ENCODE assay signal across 8 cellular contexts in genomic region chr19:1864480-1865171, GRCh38. TPM values are rescaled to one million over a fixed set of nuclear protein-coding genes. Genes with fewer than 3 reads are reported as not detected.
A peak's percentile ranks its signal among the peaks of the same experiment; 100 is the strongest.
DNase-seq lines count a peak whose midpoint lies in the region; ATAC-seq and TF ChIP-seq lines count a peak whose summit lies in the region.

No MANE protein-coding gene starts in this region.

- no peaks in the 10 kb centered on the region for H3K9me3 Mint-ChIP-seq in neural progenitor cell

- H3K79me2 ChIP-seq in neural progenitor cell (ENCODE audit: low read depth): peaks cover 26% of the 10 kb centered on the region

- peaks cover 46% of the 10 kb centered on the region for H3F3A ChIP-seq in neural progenitor cell (ENCODE audit: low read depth)

- peak overlapping the region; percentile 8 for H3K27ac ChIP-seq in neural progenitor cell

- H3K27me3 Mint-ChIP-seq in neural progenitor cell (ENCODE audit: insufficient read depth, low read depth): peaks cover 12% of the 10 kb centered on the region

- H2AFZ ChIP-seq in neural progenitor cell (replicated peaks): peak overlapping the region; percentile 69

- ATAC-seq in HG02798 (IDR thresholded peaks at IDR 0.05; ENCODE audit: poor library complexity, unreplicated experiment): peak; percentile 30

- H3K4me3 ChIP-seq in neural progenitor cell: peak overlapping the region; percentile 69

- peaks cover 17% of the 10 kb centered on the region for H3K4me1 Mint-ChIP-seq in neural progenitor cell

- no peaks in the 10 kb centered on the region for H3K9me3 ChIP-seq in neural progenitor cell (ENCODE audit: low read depth)

- H3K4me1 ChIP-seq in neural progenitor cell: peaks cover 23% of the 10 kb centered on the region

- H3K27me3 ChIP-seq in neural progenitor cell: peaks cover 33% of the 10 kb centered on the region

- no peaks in the 10 kb centered on the region for H3K36me3 Mint-ChIP-seq in neural progenitor cell

- no peak overlapping the region for H3K27ac Mint-ChIP-seq in neural progenitor cell

- H3K4me3 Mint-ChIP-seq in neural progenitor cell: peak overlapping the region; percentile 82

- peak; percentile 74 for TF ChIP-seq CTCF in neural progenitor cell (IDR thresholded peaks at IDR 0.05)

- DNase-seq in NCI-H1436 (lab: John Stamatoyannopoulos, UW): peak; percentile 30
- no peak for DNase-seq in NCI-H1436 treated with DMSO at 0.1 percent for 48 hours (lab: John Stamatoyannopoulos, UW)
- peak; percentile 46 for DNase-seq in NOMO-1 treated with dmso at 0.1 percent for 144 hours (lab: John Stamatoyannopoulos, UW; ENCODE audit: unreplicated experiment)
- peak; percentile 86 for DNase-seq in activated effector memory CD4-positive, alpha-beta T cell treated with anti-CD3 and anti-CD28 coated beads, Interleukin-2, amount 50 U/mL, for 16 hours
- peak; percentile 48 for DNase-seq in foreskin melanocyte
- DNase-seq in neural progenitor cell (ENCODE audit: low spot score): peak; percentile 91
- DNase-seq in DMS79 treated with DMSO at 0.1 percent for 48 hours (lab: John Stamatoyannopoulos, UW): no peak

- H3K36me3 ChIP-seq in neural progenitor cell: no peaks in the 10 kb centered on the region

- peaks cover 30% of the 10 kb centered on the region for H4K20me1 ChIP-seq in neural progenitor cell (ENCODE audit: low read depth)

- peak overlapping the region; percentile 83 for H3K4me2 ChIP-seq in neural progenitor cell

- H3K9ac ChIP-seq in neural progenitor cell: peak overlapping the region; percentile 38

RNA-seq across cellular contexts. Expression of gene KLF16, which starts 1.2 kb away (rescaled TPM):
- total RNA-seq in neural progenitor cell (ENCODE audit: low replicate concordance): 1.0 and 4.8 TPM in 2 replicates

RNA-seq across cellular contexts. Expression of gene REXO1, which starts 16.3 kb away (rescaled TPM):
- 12.8 and 38.7 TPM in 2 replicates for total RNA-seq in neural progenitor cell (ENCODE audit: low replicate concordance)

RNA-seq across cellular contexts. Expression of gene ABHD17A, which starts 20.7 kb away (rescaled TPM):
- 20.2 and 87.0 TPM in 2 replicates for total RNA-seq in neural progenitor cell (ENCODE audit: low replicate concordance)

RNA-seq across cellular contexts. Expression of gene ADAT3, which starts 40.6 kb away (rescaled TPM):
- total RNA-seq in neural progenitor cell (ENCODE audit: low replicate concordance): 2.4 and 6.5 TPM in 2 replicates

RNA-seq across cellular contexts. Expression of gene SCAMP4, which starts 40.6 kb away (rescaled TPM):
- total RNA-seq in neural progenitor cell (ENCODE audit: low replicate concordance): 11.5 and 67.6 TPM in 2 replicates

Comparison
In these comparisons a context has a peak if more than half of its experiments do, and no peak if none do; other contexts are left out.
1. DNase-seq: peak in NCI-H1436 (single experiment), NOMO-1 treated with dmso at 0.1 percent for 144 hours (single experiment), activated effector memory CD4-positive, alpha-beta T cell treated with anti-CD3 and anti-CD28 coated beads, Interleukin-2, amount 50 U/mL, for 16 hours (single experiment), foreskin melanocyte (single experiment) and neural progenitor cell (single experiment); none in NCI-H1436 treated with DMSO at 0.1 percent for 48 hours (single experiment) and DMS79 treated with DMSO at 0.1 percent for 48 hours (single experiment).